In genomic region chr1:53061123-53061858, GRCh38 we compare ENCODE assay signal across 10 cellular contexts. TPM values are rescaled to one million over a fixed set of nuclear protein-coding genes. Genes with fewer than 3 reads are reported as not detected.
DNase-seq lines count a peak whose midpoint lies in the region; ATAC-seq, FAIRE-seq and TF ChIP-seq lines count a peak whose summit lies in the region.
"Had no signal": no experiment of that assay in that cellular context is flagged by ENCODE, and none has a peak within 500 bp of the region (broad histone marks: within the 10 kb centered on the region; RNA-seq: fewer than 3 reads in every experiment).

No MANE protein-coding gene starts in this region.

- no peak for TF ChIP-seq RAD21 in HepG2 (CRISPR knock-in tag; IDR thresholded peaks at IDR 0.05)

- H3K4me3 ChIP-seq in H7 (ENCODE audit: insufficient read depth, low read depth, low read length): peak overlapping the region; percentile 48
- H3K4me3 ChIP-seq in HepG2 (replicated peaks in 1 of 3; ENCODE audit: insufficient read depth in 1 of 3, low read depth in 2 of 3, low read length in 3 of 3): peak overlapping the region in 1 of 3 experiments; percentile 17; a peak in 1 of 6 replicates
- peak overlapping the region; percentile 33 to 58 (median 36) for H3K4me3 ChIP-seq in skin epidermis

- H3K9ac ChIP-seq in HepG2 (ENCODE audit: insufficient read depth, low read depth, low read length): no peak overlapping the region

- no TSS peak for BruUV-seq in HepG2 (replicated peaks; lab: Mats Ljungman, UMichigan)

- H3K9me3 ChIP-seq in HepG2 (ENCODE audit: low read length): no peaks in the 10 kb centered on the region

- POLR2A ChIA-PET in HepG2 (lab: Yijun Ruan, JAX): no interaction called here
- POLR2A ChIA-PET in activated CD8-positive, alpha-beta T cell treated with anti-CD3 and anti-CD28 coated beads for 36 hours (lab: Charles Lee): interaction anchor here (0.9 to 1.5 kb wide), 2 partner anchors 8 to 25 kb away, joined by 3 read pairs; no protein-coding TSS in a partner anchor

- TF ChIP-seq POLR2A in HepG2 (IDR thresholded peaks at IDR 0.05; ENCODE audit: insufficient read depth in 1 of 2, low read depth in 2 of 2, low read length in 2 of 2): no peak

- CTCF ChIA-PET in HepG2 (lab: Yijun Ruan, JAX; ENCODE audit: low intra/inter-chr PET ratio, low total read pairs): no interaction called here
- CTCF ChIA-PET in activated CD8-positive, alpha-beta T cell treated with anti-CD3 and anti-CD28 coated beads for 36 hours (lab: Charles Lee): interaction anchor here (1.3 kb wide), 2 partner anchors 46 to 143 kb away, joined by 3 to 4 read pairs; no protein-coding TSS in a partner anchor

- FAIRE-seq in HepG2 (lab: Jason Lieb, UNC): no peak
- FAIRE-seq: frontal cortex had no signal

- H3K4me1 ChIP-seq in HepG2 (ENCODE audit: insufficient read depth, low read length): no peaks in the 10 kb centered on the region

- H4K20me1 ChIP-seq in HepG2 (ENCODE audit: insufficient read depth, low read length): no peaks in the 10 kb centered on the region

- 73% methylated on average over 16 of the region's 19 CpGs for WGBS in HepG2 (ENCODE audit: low lambda C conversion rate)

- intact Hi-C loops in HepG2 (cut with micrococcal nuclease; ENCODE audit: unreplicated experiment): no loop called here
- intact Hi-C loops in activated CD8-positive, alpha-beta T cell treated with anti-CD3 and anti-CD28 coated beads for 36 hours (cut with micrococcal nuclease): no loop called here

- no peaks in the 10 kb centered on the region for H3K9me3 Mint-ChIP-seq in central memory CD8-positive, alpha-beta T cell
- H3K9me3 Mint-ChIP-seq in activated CD8-positive, alpha-beta T cell treated with anti-CD3 and anti-CD28 coated beads for 36 hours: no peaks in the 10 kb centered on the region

- H3K36me3 Mint-ChIP-seq in central memory CD8-positive, alpha-beta T cell (ENCODE audit: insufficient read depth): no peaks in the 10 kb centered on the region
- no peaks in the 10 kb centered on the region for H3K36me3 Mint-ChIP-seq in activated CD8-positive, alpha-beta T cell treated with anti-CD3 and anti-CD28 coated beads for 36 hours (ENCODE audit: low read depth)

- H3K36me3 ChIP-seq in H7 (replicated peaks; ENCODE audit: control insufficient read depth, insufficient read depth, low read length) (no peaks in the 10 kb centered on the region), HepG2 (replicated peaks in 1 of 2; ENCODE audit: control insufficient read depth in 1 of 2, insufficient read depth in 2 of 2, low read length in 2 of 2) (no peaks in the 10 kb centered on the region)

- ATAC-seq in central memory CD8-positive, alpha-beta T cell (replicated peaks; ENCODE audit: extremely low read depth, poor library complexity, severe bottlenecking): no peak
- peak; percentile 16; the same call in 2 of the 3 replicates for ATAC-seq in HepG2
- no peak for ATAC-seq in GM18873 (IDR thresholded peaks at IDR 0.05; ENCODE audit: low FRiP score, unreplicated experiment)
- no peak for ATAC-seq in activated CD8-positive, alpha-beta T cell treated with anti-CD3 and anti-CD28 coated beads for 36 hours
- no peak for ATAC-seq in GM21360 (IDR thresholded peaks at IDR 0.05; ENCODE audit: unreplicated experiment)

- peaks cover 30% of the 10 kb centered on the region for H3K27me3 Mint-ChIP-seq in central memory CD8-positive, alpha-beta T cell
- peaks cover 35% of the 10 kb centered on the region for H3K27me3 Mint-ChIP-seq in activated CD8-positive, alpha-beta T cell treated with anti-CD3 and anti-CD28 coated beads for 36 hours

- peak overlapping the region; percentile 73 for H3K4me3 Mint-ChIP-seq in central memory CD8-positive, alpha-beta T cell
- H3K4me3 Mint-ChIP-seq in activated CD8-positive, alpha-beta T cell treated with anti-CD3 and anti-CD28 coated beads for 36 hours: no peak overlapping the region

- DNase-seq in H7 (no peak), HepG2 (ENCODE audit: low spot score) (no peak), NCI-H82 treated with DMSO at 0.1 percent for 48 hours (lab: John Stamatoyannopoulos, UW; ENCODE audit: unreplicated experiment) (no peak)
- DNase-seq in central memory CD8-positive, alpha-beta T cell (ENCODE audit: low spot score in 2 of 2): no peak
- no peak for DNase-seq in activated CD8-positive, alpha-beta T cell treated with anti-CD3 and anti-CD28 coated beads for 36 hours
- DNase-seq: NCI-H1694 treated with DMSO at 0.1 percent for 48 hours had no signal

- H3K79me2 ChIP-seq in HepG2 (ENCODE audit: insufficient read depth, low read length): no peaks in the 10 kb centered on the region

- H3K27ac ChIP-seq in HepG2 (ENCODE audit: extremely low read length, insufficient read depth, low read length) (no peak overlapping the region), skin epidermis (peak overlapping the region in 18 of 21 experiments; percentile 10 to 81 (median 65))

- no peak for TF ChIP-seq CTCF in HepG2 (CRISPR knock-in tag; IDR thresholded peaks at IDR 0.05)
- no peak for TF ChIP-seq CTCF in activated CD8-positive, alpha-beta T cell treated with anti-CD3 and anti-CD28 coated beads for 36 hours (IDR thresholded peaks at IDR 0.05)

- no peak overlapping the region for H2AFZ ChIP-seq in HepG2 (ENCODE audit: low read length)

- TF ChIP-seq EP300 in HepG2 (IDR thresholded peaks at IDR 0.05; ENCODE audit: low read depth in 2 of 2, low read length in 2 of 2) (no peak), HepG2 (CRISPR knock-in tag; IDR thresholded peaks at IDR 0.05; ENCODE audit: borderline replicate concordance) (no peak)

- peak overlapping the region; percentile 34; the same call in 1 of the 2 replicates for H3K4me2 ChIP-seq in HepG2 (ENCODE audit: low read depth, low read length)

- no peak overlapping the region for H3K27ac Mint-ChIP-seq in central memory CD8-positive, alpha-beta T cell (ENCODE audit: low read depth)
- H3K27ac Mint-ChIP-seq in activated CD8-positive, alpha-beta T cell treated with anti-CD3 and anti-CD28 coated beads for 36 hours: no peak overlapping the region

- in situ Hi-C loops in HepG2 (cut with HindIII; ENCODE audit: extremely low pct_ligation_motif_present, low pct_unique_long_range_greater_than_20kb): no loop called here

- H3K27me3 ChIP-seq in H7 (ENCODE audit: control insufficient read depth, insufficient read depth, low read length): peaks cover 65% of the 10 kb centered on the region
- peaks cover 4 to 15% of the 10 kb centered on the region in 2 experiments; a peak in 4 of 5 replicates for H3K27me3 ChIP-seq in HepG2 (ENCODE audit: control insufficient read depth in 1 of 2, insufficient read depth in 2 of 2, low read length in 2 of 2)

- peaks cover 5% of the 10 kb centered on the region for H3K4me1 Mint-ChIP-seq in central memory CD8-positive, alpha-beta T cell
- H3K4me1 Mint-ChIP-seq in activated CD8-positive, alpha-beta T cell treated with anti-CD3 and anti-CD28 coated beads for 36 hours (ENCODE audit: low read depth): peaks cover 4% of the 10 kb centered on the region

TF ChIP-seq in HepG2, 621 proteins besides CTCF, POLR2A, EP300 and RAD21 (continues in another document):
- TF ChIP-seq GABPB1 (CRISPR knock-in tag; IDR thresholded peaks at IDR 0.05): 0 out of 2 replicates have a peak, but pooled peaks have one; percentile 11
- no peak for TF ChIP-seq SRSF1 (optimal IDR thresholded peaks at IDR 0.05; ENCODE audit: low read depth, low read length)
- TF ChIP-seq CEBPB (IDR thresholded peaks at IDR 0.05; ENCODE audit: borderline replicate concordance, low read depth, low read length): peak; percentile 2; the same call in 1 of the 2 replicates

RNA-seq across cellular contexts. Expression of gene PODN, which starts 0.7 kb away (rescaled TPM):
- not detected in 2 replicates for total RNA-seq in H7 (2014; rRNA removed; shearing (Covaris generic))
- not detected in 2 replicates for total RNA-seq in HepG2 (2016; rRNA removed; fragmentation: Illumina TruSeq; extraction: Trizol)
- total RNA-seq in HepG2 (2016; cell fraction: cytosol; rRNA removed; fragmentation: Illumina TruSeq; extraction: Trizol; ENCODE audit: low read depth): not detected in 2 replicates
- total RNA-seq in HepG2 (2016; cell fraction: insoluble cytoplasmic fraction; rRNA removed; fragmentation: Illumina TruSeq; extraction: Trizol): not detected in 2 replicates
- not detected in 2 replicates for total RNA-seq in HepG2 (2016; cell fraction: membrane; rRNA removed; fragmentation: Illumina TruSeq; extraction: Trizol)
- not detected in 2 replicates for total RNA-seq in HepG2 (2016; cell fraction: nucleus; rRNA removed; fragmentation: Illumina TruSeq; extraction: Trizol)
- polyA plus RNA-seq in HepG2 (2011; rRNA removed): 0.10 and 0.13 TPM in 2 replicates
- 0.03 TPM in 1 of 2 replicates, not detected in the other for polyA plus RNA-seq in HepG2 (2011; cell fraction: cytosol; rRNA removed)
- 0.29 and 0.56 TPM in 2 replicates for polyA plus RNA-seq in HepG2 (2011; cell fraction: nucleus; rRNA removed)
- 0.38 and 0.40 TPM in 2 replicates for polyA plus RNA-seq in HepG2 (2012)
- polyA plus RNA-seq in HepG2 (2016; cell fraction: cytosol; fragmentation: Illumina TruSeq; extraction: Trizol; ENCODE audit: low read depth): not detected in 2 replicates
- not detected in 2 replicates for polyA plus RNA-seq in HepG2 (2016; cell fraction: insoluble cytoplasmic fraction; fragmentation: Illumina TruSeq; extraction: Trizol; ENCODE audit: low read depth)
- polyA plus RNA-seq in HepG2 (2016; cell fraction: membrane; fragmentation: Illumina TruSeq; extraction: Trizol; ENCODE audit: low read depth): not detected in 2 replicates
- polyA plus RNA-seq in HepG2 (2016; cell fraction: nucleus; fragmentation: Illumina TruSeq; extraction: Trizol; ENCODE audit: insufficient read depth, low read depth): not detected in 2 replicates
- 0.10 TPM in 1 of 2 replicates, not detected in the other for polyA minus RNA-seq in HepG2 (2011; rRNA and poly(A)+ RNA removed; ENCODE audit: low replicate concordance)
- not detected in 2 replicates for polyA minus RNA-seq in HepG2 (2011; cell fraction: cytosol; rRNA and poly(A)+ RNA removed)
- polyA minus RNA-seq in HepG2 (2011; cell fraction: nucleus; rRNA and poly(A)+ RNA removed): 0.25 TPM in 1 of 2 replicates, not detected in the other
- not detected for total RNA-seq in activated CD8-positive, alpha-beta T cell treated with anti-CD3 and anti-CD28 coated beads for 36 hours
